In genomic region chr19:4327252-4327876, GRCh38 we compare ENCODE assay signal across 8 cellular contexts. TPM values are rescaled to one million over a fixed set of nuclear protein-coding genes. Genes with fewer than 3 reads are reported as not detected.
DNase-seq lines count a peak whose midpoint lies in the region; ATAC-seq, FAIRE-seq and TF ChIP-seq lines count a peak whose summit lies in the region.
"Had no signal": no experiment of that assay in that cellular context is flagged by ENCODE, and none has a peak within 500 bp of the region (broad histone marks: within the 10 kb centered on the region; RNA-seq: fewer than 3 reads in every experiment).

No MANE protein-coding gene starts in this region.

- intact Hi-C loops in adrenal gland (cut with DNase I) = no loop called here

- peak overlapping the region; percentile 68 to 87 (median 79) for H3K4me3 Mint-ChIP-seq in T-cell

- no peaks in the 10 kb centered on the region for H3K36me3 Mint-ChIP-seq in T-cell

- H3K27me3 ChIP-seq in adrenal gland = no peaks in the 10 kb centered on the region

- H3K9me3 ChIP-seq in adrenal gland (replicated peaks in 1 of 3) (no peaks in the 10 kb centered on the region), iPS-18c (ENCODE audit: control insufficient read depth, insufficient read depth, low read length) (peaks cover 2% of the 10 kb centered on the region)

- peaks cover 0 to 4% of the 10 kb centered on the region in 2 donors for H3K27me3 Mint-ChIP-seq in T-cell

- peaks cover 9 to 20% of the 10 kb centered on the region in 2 donors for H3K4me1 ChIP-seq in adrenal gland (replicated peaks in 1 of 2)

- CTCF ChIA-PET in T-cell (lab: Charles Lee) = interaction anchor here in 1 of 2 donors (0.5 to 1.2 kb wide), 4 partner anchors 16 to 144 kb away, joined by 3 to 21 read pairs (median 3); partner anchors contain the start of genes HDGFL2 and MPND

- WGBS in adrenal gland, 4 donors = 2 to 5% (median 5%) methylated on average over 8 to 30 of the region's 30 CpGs; no CpG with 5 or more reads in 1 of the 4 donors

- H3K4me3 ChIP-seq in HFF-Myc (replicated peaks; ENCODE audit: low read depth, low read length) = peak overlapping the region; percentile 40
- peak overlapping the region in 2 of 4 donors; percentile 10 to 62 for H3K4me3 ChIP-seq in adrenal gland
- peak overlapping the region; percentile 59 for H3K4me3 ChIP-seq in iPS-18c (ENCODE audit: insufficient read depth, low read depth, low read length)

- H3K27ac ChIP-seq in adrenal gland = peak overlapping the region in 2 of 5 donors; percentile 51 to 75

- TF ChIP-seq CTCF in HFF-Myc (IDR thresholded peaks at IDR 0.05; ENCODE audit: low read depth, low read length, missing control alignments) (no peak), adrenal gland (IDR thresholded peaks at IDR 0.05) (no peak), D721Med (IDR thresholded peaks at IDR 0.05; ENCODE audit: insufficient read depth, missing control alignments) (no peak)

- peak overlapping the region in 1 of 2 donors; percentile 72 for H3K27ac Mint-ChIP-seq in T-cell

- DNase-seq in HFF-Myc (ENCODE audit: extremely low read depth, low read depth) = peak; percentile 38
- peak in 33 of 34 experiments; percentile 13 to 73 (median 55) for DNase-seq in T-cell
- DNase-seq in adrenal gland = peak; percentile 80 to 97 (median 89)
- DNase-seq in stimulated activated CD4-positive, alpha-beta T cell treated with anti-CD3 and anti-CD28 coated beads, Interleukin-12 subunit alpha, Interleukin-12 subunit beta, amount 100 ng/mL, for 48 hours (ENCODE audit: low read depth in 2 of 3, low spot score in 1 of 3) = peak; percentile 59 to 86 (median 80)
- DNase-seq in D721Med (ENCODE audit: insufficient read length, low spot score) = no peak

- H3K4me1 Mint-ChIP-seq in T-cell = peaks cover 25 to 30% (median 26%) of the 10 kb centered on the region in 3 donors

- H3K36me3 ChIP-seq in adrenal gland (replicated peaks in 1 of 2) = no peaks in the 10 kb centered on the region

- no peak for FAIRE-seq in D721Med (lab: Jason Lieb, UNC)

- no peaks in the 10 kb centered on the region for H3K9me3 Mint-ChIP-seq in T-cell

- POLR2A ChIA-PET in T-cell (lab: Charles Lee) = interaction anchor here in 1 of 2 donors (1.3 kb wide), 1 partner anchor 15 kb away, joined by 13 read pairs; no protein-coding TSS in a partner anchor

- peak in 1 of 2 donors; percentile 11 for TF ChIP-seq POLR2A in adrenal gland (IDR thresholded peaks at IDR 0.05)

- ATAC-seq in T-cell (replicated peaks in 1 of 4) (peak; percentile 10 to 31 (median 24)), GM18858 (IDR thresholded peaks at IDR 0.05; ENCODE audit: unreplicated experiment) (no peak)

RNA-seq across cellular contexts. Expression of gene STAP2, which starts 11.3 kb away (rescaled TPM):
- total RNA-seq in T-cell (1 to 10 TPM; 2.3 to 3.7 (median 2.9) TPM), adrenal gland (100 to 1,000 TPM in 1 of 8 donors, 10 to 100 TPM in 6, 1 to 10 TPM in 1; 8.5 to 106 (median 36.5) TPM)
- 10 to 100 TPM in 2 of 3 donors, 1 to 10 TPM in 1; 6.7 to 63.1 (median 39.8) TPM for polyA plus RNA-seq in adrenal gland

RNA-seq across cellular contexts. Expression of gene MPND, which starts 16.0 kb away (rescaled TPM):
- 10 to 100 TPM; 10.7 to 27.3 (median 22.6) TPM for total RNA-seq in T-cell
- 10 to 100 TPM in 6 of 8 donors, 1 to 10 TPM in 2; 8.6 to 37.5 (median 16.1) TPM for total RNA-seq in adrenal gland
- 10 to 100 TPM in 2 of 3 donors, 1 to 10 TPM in 1; 7.0 to 52.3 (median 38.5) TPM for polyA plus RNA-seq in adrenal gland

RNA-seq across cellular contexts. Expression of gene FSD1, which starts 23.0 kb away (rescaled TPM):
- total RNA-seq in T-cell (1 to 10 TPM; 2.8 to 4.1 (median 3.4) TPM), adrenal gland (1 to 10 TPM in 3 of 8 donors, under 1 TPM in 2, not detected in 3; 0.34 to 1.3 (median 1.1) TPM)
- polyA plus RNA-seq in adrenal gland = 1 to 10 TPM in 2 of 3 donors, under 1 TPM in 1; 0.46 to 7.2 (median 3.0) TPM

RNA-seq across cellular contexts. Expression of gene TMIGD2, which starts 25.2 kb away (rescaled TPM):
- 10 to 100 TPM; 13.5 to 44.0 (median 32.4) TPM for total RNA-seq in T-cell
- under 1 TPM in 1 of 8 donors, not detected in 7; 0.25 TPM for total RNA-seq in adrenal gland
- under 1 TPM in 2 of 3 donors, not detected in 1; 0.17 to 0.24 TPM for polyA plus RNA-seq in adrenal gland
- total RNA-seq: dermis microvascular lymphatic vessel endothelial cell had no signal

RNA-seq across cellular contexts. Expression of gene SHD, which starts 48.3 kb away (rescaled TPM):
- total RNA-seq in T-cell (under 1 TPM in 1 of 5 donors, not detected in 4; 0.19 TPM), adrenal gland (1 to 10 TPM in 1 of 8 donors, under 1 TPM in 1, not detected in 6; 0.67 to 1.8 TPM)
- polyA plus RNA-seq in adrenal gland = under 1 TPM; 0.07 to 0.80 (median 0.24) TPM
- total RNA-seq: dermis microvascular lymphatic vessel endothelial cell had no signal
